ENCODE assay signal across 8 cellular contexts in the genomic region with DNA sequence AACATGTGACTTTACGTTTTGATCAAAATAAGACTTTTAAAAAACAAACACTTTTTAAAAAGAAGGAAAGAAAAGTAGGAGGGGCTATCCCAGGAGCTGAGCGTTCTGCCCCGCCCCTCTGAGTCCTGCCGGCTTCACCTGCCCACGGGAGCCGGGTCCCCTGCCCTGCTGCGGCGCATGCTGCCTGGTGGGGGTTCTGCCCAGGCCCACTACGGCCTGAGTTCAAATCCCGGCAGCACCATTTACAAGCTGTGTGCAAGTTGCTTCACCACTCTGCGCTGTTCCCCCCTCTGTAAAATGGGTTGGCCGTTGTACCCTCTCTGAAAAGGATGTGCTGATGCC. TPM values are rescaled to one million over a fixed set of nuclear protein-coding genes. Genes with fewer than 3 reads are reported as not detected.
DNase-seq lines count a peak whose midpoint lies in the region; ATAC-seq and TF ChIP-seq lines count a peak whose summit lies in the region.

No MANE protein-coding gene starts in this region.

- H3K4me1 ChIP-seq in tibial artery: peaks cover 26 to 94% (median 84%) of the 10 kb centered on the region in 4 donors

- no peak for TF ChIP-seq POLR2A in lower leg skin (IDR thresholded peaks at IDR 0.05)

- 15 to 17% methylated on average over 12 of the region's 12 CpGs for WGBS in lower leg skin, 2 donors

- TF ChIP-seq CTCF in lower leg skin (IDR thresholded peaks at IDR 0.05) (no peak), tibial artery (IDR thresholded peaks at IDR 0.05) (no peak)

- no peaks in the 10 kb centered on the region for H3K9me3 ChIP-seq in tibial artery

- POLR2A ChIA-PET in activated CD4-positive, alpha-beta T cell treated with anti-CD3 and anti-CD28 coated beads for 36 hours (lab: Charles Lee): no interaction called here

- CTCF ChIA-PET in activated CD4-positive, alpha-beta T cell treated with anti-CD3 and anti-CD28 coated beads for 36 hours (lab: Charles Lee): interaction anchor here (0.7 to 1.2 kb wide), 3 partner anchors 20 to 30 kb away, joined by 3 to 9 read pairs (median 6); no protein-coding TSS in a partner anchor

- H3K27ac ChIP-seq in caudate nucleus (ENCODE audit: low read depth, low read length) (peak overlapping the region; percentile 91), tibial artery (peak overlapping the region; percentile 92 to 95)

- peak; percentile 9 for ATAC-seq in activated CD4-positive, alpha-beta T cell treated with anti-CD3 and anti-CD28 coated beads for 36 hours
- no peak for ATAC-seq in GM21526 (IDR thresholded peaks at IDR 0.05; ENCODE audit: low FRiP score, unreplicated experiment)
- ATAC-seq in GM18517 (IDR thresholded peaks at IDR 0.05; ENCODE audit: unreplicated experiment): no peak

- peaks cover 15% of the 10 kb centered on the region for H3K27me3 Mint-ChIP-seq in activated CD4-positive, alpha-beta T cell treated with anti-CD3 and anti-CD28 coated beads for 36 hours

- no peaks in the 10 kb centered on the region for H3K36me3 Mint-ChIP-seq in activated CD4-positive, alpha-beta T cell treated with anti-CD3 and anti-CD28 coated beads for 36 hours (ENCODE audit: low read depth)

- no peaks in the 10 kb centered on the region for H3K9me3 Mint-ChIP-seq in activated CD4-positive, alpha-beta T cell treated with anti-CD3 and anti-CD28 coated beads for 36 hours (ENCODE audit: low read depth)

- H3K4me1 Mint-ChIP-seq in activated CD4-positive, alpha-beta T cell treated with anti-CD3 and anti-CD28 coated beads for 36 hours: peaks cover 12% of the 10 kb centered on the region

- H3K27ac Mint-ChIP-seq in activated CD4-positive, alpha-beta T cell treated with anti-CD3 and anti-CD28 coated beads for 36 hours: no peak overlapping the region

- peak overlapping the region; percentile 47 for H3K4me3 Mint-ChIP-seq in activated CD4-positive, alpha-beta T cell treated with anti-CD3 and anti-CD28 coated beads for 36 hours

- H3K36me3 ChIP-seq in tibial artery: peaks cover 24 to 33% (median 24%) of the 10 kb centered on the region in 3 donors

- intact Hi-C loops in activated CD4-positive, alpha-beta T cell treated with anti-CD3 and anti-CD28 coated beads for 36 hours (cut with DNase I, micrococcal nuclease): no loop called here
- intact Hi-C loops in lower leg skin (cut with DNase I; ENCODE audit: low total_unique reads) (no loop called here), tibial artery (cut with DNase I; ENCODE audit: low total_unique reads) (no loop called here)

- DNase-seq in activated CD4-positive, alpha-beta T cell treated with anti-CD3 and anti-CD28 coated beads for 36 hours: no peak
- DNase-seq in activated CD4-positive, alpha-beta T cell treated with anti-CD3 and anti-CD28 coated beads for 4 hours: no peak
- DNase-seq in caudate nucleus (lab: John Stamatoyannopoulos, UW): no peak
- peak in 1 of 2 donors; percentile 87 for DNase-seq in lower leg skin (ENCODE audit: low spot score in 2 of 2)
- peak in 1 of 2 donors; percentile 76 for DNase-seq in tibial artery
- no peak for DNase-seq in kidney tubule cell (ENCODE audit: low spot score)

- no peaks in the 10 kb centered on the region for H3K27me3 ChIP-seq in tibial artery

- H3K4me3 ChIP-seq in lower leg skin (ENCODE audit: low read depth, poor library complexity, severe bottlenecking) (peak overlapping the region; percentile 38), tibial artery (peak overlapping the region; percentile 57 to 64)

RNA-seq across cellular contexts. Expression of gene GSN, which starts 31.1 kb away (rescaled TPM):
- 1 to 10 TPM; 1.7 to 1.9 TPM for total RNA-seq in activated CD4-positive, alpha-beta T cell treated with anti-CD3 and anti-CD28 coated beads for 36 hours
- total RNA-seq in lower leg skin: 1,000 to 10,000 TPM in 2 of 4 donors, 100 to 1,000 TPM in 2; 835 to 2,031 (median 1,042) TPM

Comparison
In these comparisons a context has a peak if more than half of its experiments do, and no peak if none do; other contexts are left out.
1. RNA of gene GSN, which starts 31.1 kb away (total RNA-seq): 835 to 2,031 TPM in lower leg skin; 1.7 to 1.9 TPM in activated CD4-positive, alpha-beta T cell treated with anti-CD3 and anti-CD28 coated beads for 36 hours; every median in the first group is over 100 times any median in the second.